20 cellular contexts compared by ENCODE assay signal in the genomic region with DNA sequence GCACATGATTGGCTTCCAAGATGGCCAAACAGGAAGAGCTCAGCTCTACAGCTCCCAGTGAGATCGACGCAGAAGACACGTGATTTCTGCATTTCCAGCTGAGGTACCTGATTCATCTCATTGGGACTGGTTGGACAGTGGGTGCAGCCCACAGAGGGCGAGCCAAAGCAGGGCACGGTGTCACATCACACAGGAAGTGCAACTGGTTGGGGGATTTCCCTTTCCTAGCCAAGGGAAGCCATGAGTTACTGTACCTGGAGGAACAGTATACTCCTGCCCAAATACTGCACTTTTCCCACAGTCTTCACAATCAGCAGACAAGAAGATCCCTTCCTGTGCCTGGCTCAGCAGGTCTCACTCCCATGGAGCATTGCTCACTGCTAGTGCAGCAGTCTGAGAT.
A peak's percentile ranks its signal among the peaks of the same experiment; 100 is the strongest.
DNase-seq lines count a peak whose midpoint lies in the region; ATAC-seq, FAIRE-seq and TF ChIP-seq lines count a peak whose summit lies in the region.
"Had no signal": no experiment of that assay in that cellular context is flagged by ENCODE, and none has a peak within 500 bp of the region (broad histone marks: within the 10 kb centered on the region; RNA-seq: fewer than 3 reads in every experiment).

No MANE protein-coding gene starts in this region.

- no peak overlapping the region for H3K4me3 Mint-ChIP-seq in chondrocyte (ENCODE audit: unreplicated experiment)
- H3K4me3 Mint-ChIP-seq: B cell; CD8-positive, alpha-beta T cell; IgD-negative memory B cell had no signal

- H3K4ac ChIP-seq in H1 (replicated peaks; ENCODE audit: insufficient read length, low read depth, low read length): peak overlapping the region; percentile 69

- ATAC-seq in GM18511 (IDR thresholded peaks at IDR 0.05; ENCODE audit: unreplicated experiment) (peak; percentile 62), GM18909 (IDR thresholded peaks at IDR 0.05; ENCODE audit: poor library complexity, unreplicated experiment) (peak; percentile 44), GM21447 (IDR thresholded peaks at IDR 0.05; ENCODE audit: unreplicated experiment) (no peak)
- ATAC-seq: CD8-positive, alpha-beta T cell; HepG2 had no signal

- H3K4me1 ChIP-seq in H1 (replicated peaks in 1 of 4; ENCODE audit: control insufficient read depth in 3 of 4, insufficient read depth in 4 of 4, low read length in 3 of 4): no peaks in the 10 kb centered on the region
- H3K4me1 ChIP-seq: BLaER1 treated with 17β-estradiol and CSF1 and Interleukin-3, amounts not matched to agents 10 nM and 100 nM had no signal

- H3K27me3 ChIP-seq in H1 (replicated peaks in 1 of 4; ENCODE audit: control insufficient read depth in 3 of 4, extremely low read depth in 1 of 4, insufficient read depth in 3 of 4, low read length in 3 of 4): no peaks in the 10 kb centered on the region
- H3K27me3 ChIP-seq: BLaER1 treated with 17β-estradiol and CSF1 and Interleukin-3, amounts not matched to agents 10 nM and 100 nM had no signal

- H3K27ac Mint-ChIP-seq in chondrocyte (ENCODE audit: unreplicated experiment): no peak overlapping the region
- H3K27ac Mint-ChIP-seq: B cell; CD8-positive, alpha-beta T cell; IgD-negative memory B cell had no signal

- POLR2A ChIA-PET in H1 (lab: Charles Lee; ENCODE audit: partially characterized antibody): no interaction called here

- H3K23me2 ChIP-seq in H1 (ENCODE audit: low read depth, low read length): no peaks in the 10 kb centered on the region

- TF ChIP-seq CTCF in H1 (IDR thresholded peaks at IDR 0.05; ENCODE audit: control extremely low read depth in 1 of 3, insufficient read depth in 1 of 3, low read depth in 1 of 3, low read length in 3 of 3) (no peak), chondrocyte (IDR thresholded peaks at IDR 0.05) (no peak)

- no peak overlapping the region for H2BK15ac ChIP-seq in H1 (ENCODE audit: low read length)

- no peak overlapping the region for H3K18ac ChIP-seq in H1 (ENCODE audit: extremely low read depth, low read length)

- no peak overlapping the region for H3K14ac ChIP-seq in H1 (ENCODE audit: insufficient read length)

- no peaks in the 10 kb centered on the region for H4K20me1 ChIP-seq in H1 (replicated peaks in 1 of 2; ENCODE audit: control insufficient read depth in 1 of 2, insufficient read depth in 2 of 2, low read length in 2 of 2)
- H4K20me1 ChIP-seq: BLaER1 treated with 17β-estradiol and CSF1 and Interleukin-3, amounts not matched to agents 10 nM and 100 nM had no signal

- no peak overlapping the region for H2BK120ac ChIP-seq in H1 (replicated peaks; ENCODE audit: low read depth, low read length)

- TF ChIP-seq POLR2A in GM12891 (IDR thresholded peaks at IDR 0.05; ENCODE audit: low read depth, low read length): no peak
- TF ChIP-seq POLR2A in H1 (IDR thresholded peaks at IDR 0.05; ENCODE audit: control extremely low read depth in 1 of 2, low read depth in 2 of 2, low read length in 2 of 2): no peak

- no peak overlapping the region for H2BK20ac ChIP-seq in H1 (ENCODE audit: low read length)

- no peak for TF ChIP-seq EP300 in H1 (IDR thresholded peaks at IDR 0.05; ENCODE audit: borderline replicate concordance in 1 of 2, low read depth in 2 of 2, low read length in 2 of 2)

- FAIRE-seq in GM12891 (lab: Jason Lieb, UNC) (no peak), H1 (lab: Jason Lieb, UNC) (no peak)
- FAIRE-seq: GM18507, H54, HepG2 had no signal

- H3K56ac ChIP-seq in H1 (replicated peaks; ENCODE audit: insufficient read length, low read depth, low read length): no peak overlapping the region

- no peak overlapping the region for H2BK5ac ChIP-seq in H1 (ENCODE audit: low read depth, low read length)

- no peak overlapping the region for H2BK12ac ChIP-seq in H1 (ENCODE audit: low read depth, low read length)

- no peak overlapping the region for H4K8ac ChIP-seq in H1 (ENCODE audit: extremely low read depth, insufficient read depth, low read length)

- H3K9me3 Mint-ChIP-seq in chondrocyte (ENCODE audit: low read depth): peaks cover 10% of the 10 kb centered on the region

- WGBS in H1 (ENCODE audit: extremely low coverage in 1 of 2, insufficient coverage in 1 of 2, insufficient read length in 1 of 2, insufficient replicate concordance in 2 of 2, low coverage in 1 of 2, low lambda C conversion rate in 2 of 2, missing lambda C conversion rate in 1 of 2), 2 experiments: 99% methylated on average over 5 of the region's 5 CpGs; no CpG with 5 or more reads in 1 of the 2 experiments

- H4K91ac ChIP-seq in H1 (replicated peaks; ENCODE audit: insufficient read length, low read length): no peak overlapping the region

- H3K36me3 Mint-ChIP-seq in chondrocyte (ENCODE audit: low read depth): peaks cover 3% of the 10 kb centered on the region
- H3K36me3 Mint-ChIP-seq: IgD-negative memory B cell had no signal

- H4K5ac ChIP-seq in H1 (ENCODE audit: insufficient read length, low read depth, low read length): no peak overlapping the region

- H3K9ac ChIP-seq in H1 (replicated peaks in 1 of 4; ENCODE audit: extremely low read depth in 1 of 4, low read depth in 3 of 4, low read length in 3 of 4): no peak overlapping the region
- H3K9ac ChIP-seq: BLaER1 treated with 17β-estradiol and CSF1 and Interleukin-3, amounts not matched to agents 10 nM and 100 nM had no signal

- H3K27ac ChIP-seq in H1 (ENCODE audit: low read depth, low read length): no peak overlapping the region
- H3K27ac ChIP-seq: BLaER1 treated with 17β-estradiol and CSF1 and Interleukin-3, amounts not matched to agents 10 nM and 100 nM had no signal

- no peak for TF ChIP-seq RAD21 in H1 (IDR thresholded peaks at IDR 0.05 in 1 of 2, conservative IDR thresholded peaks at IDR 0.05 in 1 of 2; ENCODE audit: low read depth in 2 of 2, low read length in 2 of 2)

- no peak overlapping the region for H3K4me2 ChIP-seq in H1 (ENCODE audit: insufficient read depth in 1 of 2, low read depth in 2 of 2, low read length in 2 of 2)
- H3K4me2 ChIP-seq: BLaER1 treated with 17β-estradiol and CSF1 and Interleukin-3, amounts not matched to agents 10 nM and 100 nM had no signal

- no peaks in the 10 kb centered on the region for H3K79me2 ChIP-seq in H1 (ENCODE audit: control insufficient read depth in 1 of 2, insufficient read depth in 2 of 2, low read length in 2 of 2)

- no peak overlapping the region for H2AFZ ChIP-seq in H1 (ENCODE audit: low read length)

- peaks cover 6% of the 10 kb centered on the region for H3K27me3 Mint-ChIP-seq in chondrocyte (ENCODE audit: low read depth)
- H3K27me3 Mint-ChIP-seq: B cell, IgD-negative memory B cell had no signal

- no peak overlapping the region for H3K23ac ChIP-seq in H1 (ENCODE audit: insufficient read length)

- no peaks in the 10 kb centered on the region for H3K9me3 ChIP-seq in H1 (ENCODE audit: insufficient read depth in 2 of 2, low read depth in 1 of 2, low read length in 1 of 2)

- CTCF ChIA-PET in H1 (lab: Charles Lee; ENCODE audit: partially characterized antibody): interaction anchor here (0.6 to 1.7 kb wide), 2 partner anchors 13 to 24 kb away, joined by 6 to 7 read pairs; no protein-coding TSS in a partner anchor

- H3K4me3 ChIP-seq in H1 (ENCODE audit: extremely low read depth in 1 of 4, insufficient read depth in 2 of 4, low read depth in 3 of 4, low read length in 4 of 4): no peak overlapping the region
- H3K4me3 ChIP-seq: BLaER1 treated with 17β-estradiol and CSF1 and Interleukin-3, amounts not matched to agents 10 nM and 100 nM had no signal

- H3K4me1 Mint-ChIP-seq in chondrocyte (ENCODE audit: low read depth): no peaks in the 10 kb centered on the region

- DNase-seq in GM12891 (ENCODE audit: insufficient read length, low spot score) (no peak), H1 (ENCODE audit: low read depth in 1 of 2, low spot score in 2 of 2) (no peak), chondrocyte (ENCODE audit: low spot score) (no peak), NCI-H187 treated with DMSO at 0.1 percent for 48 hours (lab: John Stamatoyannopoulos, UW) (no peak)
- DNase-seq: Calu3; CD8-positive, alpha-beta T cell; DMS79 treated with DMSO at 0.1 percent for 48 hours; GF-D8; HCEC 1CT; Karpas-422; KBM-7 had no signal

- H3K79me1 ChIP-seq in H1 (ENCODE audit: low read depth, low read length): no peaks in the 10 kb centered on the region; the same call in 1 of the 2 replicates

- no peaks in the 10 kb centered on the region for H3K36me3 ChIP-seq in H1 (ENCODE audit: control insufficient read depth in 2 of 4, insufficient read depth in 4 of 4, low read length in 3 of 4)
- H3K36me3 ChIP-seq: BLaER1 treated with 17β-estradiol and CSF1 and Interleukin-3, amounts not matched to agents 10 nM and 100 nM had no signal

- H2AK5ac ChIP-seq in H1 (ENCODE audit: low read depth, low read length): no peak overlapping the region; the same call in 1 of the 2 replicates

TF ChIP-seq in GM12891, 5 proteins besides CTCF, POLR2A, EP300 and RAD21:
- no peak for TF ChIP-seq POU2F2 (IDR thresholded peaks at IDR 0.05; ENCODE audit: low read depth, low read length)
- TF ChIP-seq SPI1 (IDR thresholded peaks at IDR 0.05; ENCODE audit: low read depth, low read length): peak; percentile 26; the same call in 1 of the 2 replicates
- no peak for TF ChIP-seq TAF1 (IDR thresholded peaks at IDR 0.05; ENCODE audit: low read depth, low read length)

TF ChIP-seq in H1, 55 proteins besides CTCF, POLR2A, EP300 and RAD21:
- TF ChIP-seq EGR1 (IDR thresholded peaks at IDR 0.05; ENCODE audit: borderline replicate concordance, low read depth, low read length): no peak
